21 cellular contexts compared by ENCODE assay signal in the genomic region with DNA sequence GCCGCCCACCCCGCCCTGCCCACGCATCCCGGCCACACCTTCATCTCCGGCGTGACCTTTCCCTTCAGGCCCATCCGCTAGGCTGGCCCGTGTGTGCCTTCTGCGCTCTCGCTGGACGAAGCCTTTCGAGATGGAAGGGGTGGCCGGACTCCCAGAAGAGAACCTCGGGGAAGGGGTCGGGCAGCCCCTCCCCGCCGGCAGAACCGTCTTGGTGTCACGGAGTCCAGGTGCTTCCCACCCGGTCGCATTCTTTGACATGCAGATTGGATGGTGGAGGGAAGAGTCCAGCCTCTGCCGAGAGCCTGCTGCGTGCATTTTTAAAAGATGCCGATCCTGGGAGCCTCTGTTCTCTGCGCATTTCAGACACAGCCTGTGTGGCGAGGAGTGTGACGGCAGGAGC. TPM values are rescaled to one million over a fixed set of nuclear protein-coding genes. Genes with fewer than 3 reads are reported as not detected.
A peak's percentile ranks its signal among the peaks of the same experiment; 100 is the strongest.
DNase-seq lines count a peak whose midpoint lies in the region; TF ChIP-seq lines count a peak whose summit lies in the region.
"Had no signal": no experiment of that assay in that cellular context is flagged by ENCODE, and none has a peak within 500 bp of the region (broad histone marks: within the 10 kb centered on the region; RNA-seq: fewer than 3 reads in every experiment).

No MANE protein-coding gene starts in this region.

- 89 to 91% (median 90%) methylated on average over 17 to 27 of the region's 27 CpGs for whole genome bisulfite sequencing in adrenal gland, 4 donors

- no peak overlapping the region for H3K4me2 ChIP-seq in osteoblast (ENCODE audit: insufficient read depth, low read length)

- peak; percentile 12 for DNase-seq in GM10266 (ENCODE audit: extremely low spot score)
- DNase-seq in H7, result peak; percentile 56
- peak; percentile 62 for DNase-seq in osteoblast (ENCODE audit: insufficient read length, low spot score, missing footprints)
- DNase-seq in cortex of kidney (lab: John Stamatoyannopoulos, UW), result no peak
- DNase-seq in adrenal gland, result no peak
- DNase-seq: ACHN; AML-193; Caco-2; CD4-positive, alpha-beta T cell; DMS153; DMS79; GDM1; GOT3; IMR-90 had no signal

- H3K27ac ChIP-seq in osteoblast (ENCODE audit: low read depth, low read length) (no peak overlapping the region), adrenal gland (no peak overlapping the region)
- H3K27ac ChIP-seq: C4-2B, HL-60 had no signal

- no peak for TF ChIP-seq POLR2A in adrenal gland (IDR thresholded peaks at IDR 0.05)

- H4K20me1 ChIP-seq in osteoblast (ENCODE audit: insufficient read depth, low read length), result no peaks in the 10 kb centered on the region

- no peaks in the 10 kb centered on the region for H3K4me1 ChIP-seq in osteoblast (ENCODE audit: insufficient read depth, low read length)
- H3K4me1 ChIP-seq in adrenal gland (replicated peaks in 1 of 2), result no peaks in the 10 kb centered on the region
- H3K4me1 ChIP-seq: Caco-2, HAP-1 had no signal

- no peaks in the 10 kb centered on the region for H3K9me3 ChIP-seq in osteoblast (ENCODE audit: low read depth, low read length)
- H3K9me3 ChIP-seq in adrenal gland (replicated peaks in 1 of 3), result no peaks in the 10 kb centered on the region
- H3K9me3 ChIP-seq: Caco-2, HAP-1 had no signal

- intact Hi-C loops in adrenal gland (cut with DNase I), result no loop called here

- H2AFZ ChIP-seq in osteoblast (ENCODE audit: low read length), result no peak overlapping the region

- H3K4me3 ChIP-seq in H7 (ENCODE audit: insufficient read depth, low read depth, low read length) (no peak overlapping the region), osteoblast (ENCODE audit: insufficient read depth, low read length) (no peak overlapping the region), adrenal gland (no peak overlapping the region)
- H3K4me3 ChIP-seq: HAP-1, K562 had no signal

- no peak for TF ChIP-seq CTCF in GM10266 (IDR thresholded peaks at IDR 0.05; ENCODE audit: control insufficient read depth, insufficient read depth, low read depth, missing control alignments)
- TF ChIP-seq CTCF in osteoblast (IDR thresholded peaks at IDR 0.05; ENCODE audit: extremely low read depth, low read depth, low read length), result no peak
- no peak for TF ChIP-seq CTCF in adrenal gland (IDR thresholded peaks at IDR 0.05)

- peaks cover 2% of the 10 kb centered on the region; the same call in 1 of the 2 replicates for H3K36me3 ChIP-seq in H7 (replicated peaks; ENCODE audit: control insufficient read depth, insufficient read depth, low read length)
- H3K36me3 ChIP-seq in osteoblast (ENCODE audit: insufficient read depth, low read length), result peaks cover 6% of the 10 kb centered on the region
- H3K36me3 ChIP-seq in adrenal gland (replicated peaks in 1 of 2), result peaks cover 0 to 35% of the 10 kb centered on the region in 2 donors

- H3K27me3 ChIP-seq in H7 (ENCODE audit: control insufficient read depth, insufficient read depth, low read length) (no peaks in the 10 kb centered on the region), osteoblast (ENCODE audit: insufficient read depth, low read length) (no peaks in the 10 kb centered on the region), adrenal gland (no peaks in the 10 kb centered on the region)

- H3K79me2 ChIP-seq in osteoblast (ENCODE audit: insufficient read depth, low read length), result no peaks in the 10 kb centered on the region

RNA-seq across cellular contexts. Expression of gene ZNF853, which starts 7.3 kb away (rescaled TPM):
- total RNA-seq in H7 (2014; rRNA removed; shearing (Covaris generic)), result 6.4 and 6.5 TPM in 2 replicates
- total RNA-seq in osteoblast (under 0.01 TPM in 2 replicates), adrenal gland (10 to 100 TPM in 2 of 8 donors, 1 to 10 TPM in 6; 4.1 to 15.3 (median 5.8) TPM)
- 1 to 10 TPM; 1.2 to 2.0 (median 1.5) TPM for polyA plus RNA-seq in adrenal gland
- total RNA-seq: K562 had no signal

RNA-seq across cellular contexts. Expression of gene INTS15, which starts 18.3 kb away (rescaled TPM):
- total RNA-seq in H7 (2014; rRNA removed; shearing (Covaris generic)), result 24.7 and 30.7 TPM in 2 replicates
- 11.9 and 13.0 TPM in 2 replicates for total RNA-seq in osteoblast
- total RNA-seq in adrenal gland, result 10 to 100 TPM; 24.2 to 36.2 (median 27.4) TPM
- polyA plus RNA-seq in adrenal gland, result 10 to 100 TPM; 18.1 to 25.3 (median 22.2) TPM

RNA-seq across cellular contexts. Expression of gene ZNF316, which starts 29.0 kb away (rescaled TPM):
- total RNA-seq in H7 (2014; rRNA removed; shearing (Covaris generic)), result 7.6 and 10.0 TPM in 2 replicates
- total RNA-seq in osteoblast (12.4 and 14.1 TPM in 2 replicates), adrenal gland (10 to 100 TPM; 20.2 to 56.6 (median 34.6) TPM)
- polyA plus RNA-seq in adrenal gland, result 10 to 100 TPM; 10.6 to 98.1 (median 25.8) TPM

RNA-seq across cellular contexts. Expression of gene ZDHHC4, which starts 30.8 kb away (rescaled TPM):
- total RNA-seq in H7 (2014; rRNA removed; shearing (Covaris generic)), result 54.8 and 63.2 TPM in 2 replicates
- total RNA-seq in osteoblast (51.0 and 61.6 TPM in 2 replicates), adrenal gland (100 to 1,000 TPM in 1 of 8 donors, 10 to 100 TPM in 7; 49.9 to 115 (median 74.0) TPM)
- 10 to 100 TPM; 38.5 to 53.5 (median 46.3) TPM for polyA plus RNA-seq in adrenal gland

RNA-seq across cellular contexts. Expression of gene GRID2IP, which starts 56.8 kb away (rescaled TPM):
- 0.28 and 0.33 TPM in 2 replicates for total RNA-seq in H7 (2014; rRNA removed; shearing (Covaris generic))
- total RNA-seq in osteoblast, result under 0.01 TPM in 1 of 2 replicates, not detected in the other
- 1 to 10 TPM in 4 of 8 donors, under 1 TPM in 3, not detected in 1; 0.11 to 1.8 (median 1.2) TPM for total RNA-seq in adrenal gland
- under 1 TPM; 0.11 to 0.24 (median 0.24) TPM for polyA plus RNA-seq in adrenal gland
- total RNA-seq: Daoy, HT1080, IMR-90, K562 had no signal
- polyA plus RNA-seq: BJ, IMR-90, K562 had no signal

Comparison
In these comparisons a context has a peak if more than half of its experiments do, and no peak if none do; other contexts are left out.
1. DNase-seq: peak in GM10266 (single experiment), H7 (single experiment) and osteoblast (single experiment); none in cortex of kidney (single experiment) and adrenal gland (0 of 7).